In genomic region chr5:124948754-124949275, GRCh38 we compare ENCODE assay signal across 20 cellular contexts.
DNase-seq lines count a peak whose midpoint lies in the region; ATAC-seq and TF ChIP-seq lines count a peak whose summit lies in the region.
"Had no signal": no experiment of that assay in that cellular context is flagged by ENCODE, and none has a peak within 500 bp of the region (broad histone marks: within the 10 kb centered on the region; RNA-seq: fewer than 3 reads in every experiment).

No MANE protein-coding gene starts in this region.

- H3K36me3 Mint-ChIP-seq in nephron progenitor cell (ENCODE audit: low read depth) = no peaks in the 10 kb centered on the region
- H3K36me3 Mint-ChIP-seq: activated naive CD4-positive, alpha-beta T cell treated with anti-CD3 and anti-CD28 coated beads, Interleukin-2, amount 10 ng/mL, durations not matched to agents 7 days and 5 days had no signal

- intact Hi-C loops in left ventricle myocardium superior (cut with micrococcal nuclease) (no loop called here), left cardiac atrium (cut with DNase I) (loop anchor here in 1 of 2 donors (2.0 kb wide), 1 partner anchor 76 kb away; no protein-coding TSS in a partner anchor)

- TF ChIP-seq CTCF in nephron progenitor cell (IDR thresholded peaks at IDR 0.05) = no peak

- DNase-seq in left ventricle myocardium superior (no peak), left cardiac atrium (no peak), astrocyte of the hippocampus (ENCODE audit: low read depth, low spot score) (peak; percentile 16), nephron progenitor cell (no peak), NCI-H446 (lab: John Stamatoyannopoulos, UW) (no peak), NOMO-1 (lab: John Stamatoyannopoulos, UW; ENCODE audit: unreplicated experiment in 2 of 2) (no peak), EL (no peak), T-helper 1 cell (no peak)
- DNase-seq: activated naive CD4-positive, alpha-beta T cell treated with anti-CD3 and anti-CD28 coated beads, Interleukin-2, amount 10 ng/mL, durations not matched to agents 7 days and 5 days; activated T-cell treated with anti-CD3 and anti-CD28 coated beads, Interleukin-2, amount 50 U/mL, for 4 hours; amygdala; Calu3; caudate nucleus; dorsolateral prefrontal cortex; H7; immature natural killer cell; SHP77 treated with DMSO at 0.1 percent for 48 hours; stimulated activated CD4-positive, alpha-beta T cell treated with anti-CD3 and anti-CD28 coated beads, Interleukin-4, amount 100 ng/mL, for 4 hours; transverse colon had no signal

- H3K9me3 Mint-ChIP-seq in nephron progenitor cell = peaks cover 7% of the 10 kb centered on the region
- H3K9me3 Mint-ChIP-seq: immature natural killer cell had no signal

- no peaks in the 10 kb centered on the region for H3K27me3 Mint-ChIP-seq in nephron progenitor cell (ENCODE audit: low read depth, poor library complexity)
- H3K27me3 Mint-ChIP-seq: activated naive CD4-positive, alpha-beta T cell treated with anti-CD3 and anti-CD28 coated beads, Interleukin-2, amount 10 ng/mL, durations not matched to agents 7 days and 5 days; stimulated activated naive CD8-positive, alpha-beta T cell treated with anti-CD3 and anti-CD28 coated beads, Interleukin-15, Interleukin-2, amounts not matched to agents 100 ng/mL and 50 ng/mL, for 24 hours had no signal

- ATAC-seq in left ventricle myocardium superior (peak; percentile 30), left cardiac atrium (no peak)
- ATAC-seq: activated T-cell treated with anti-CD3 and anti-CD28 coated beads, Interleukin-2, amount 50 U/mL, for 4 hours had no signal

- peak overlapping the region; percentile 93 for H3K27ac Mint-ChIP-seq in nephron progenitor cell
- H3K27ac Mint-ChIP-seq: activated naive CD4-positive, alpha-beta T cell treated with anti-CD3 and anti-CD28 coated beads, Interleukin-2, amount 10 ng/mL, durations not matched to agents 7 days and 5 days; immature natural killer cell; stimulated activated naive CD8-positive, alpha-beta T cell treated with anti-CD3 and anti-CD28 coated beads, Interleukin-15, Interleukin-2, amounts not matched to agents 100 ng/mL and 50 ng/mL, for 24 hours had no signal

- H3K4me3 Mint-ChIP-seq in nephron progenitor cell = no peak overlapping the region
- H3K4me3 Mint-ChIP-seq: activated naive CD4-positive, alpha-beta T cell treated with anti-CD3 and anti-CD28 coated beads, Interleukin-2, amount 10 ng/mL, durations not matched to agents 7 days and 5 days; activated T-cell treated with anti-CD3 and anti-CD28 coated beads, Interleukin-2, amount 50 U/mL, for 4 hours; immature natural killer cell; stimulated activated naive CD8-positive, alpha-beta T cell treated with anti-CD3 and anti-CD28 coated beads, Interleukin-15, Interleukin-2, amounts not matched to agents 100 ng/mL and 50 ng/mL, for 24 hours had no signal

- H3K4me1 Mint-ChIP-seq in nephron progenitor cell = peaks cover 28% of the 10 kb centered on the region
- H3K4me1 Mint-ChIP-seq: activated naive CD4-positive, alpha-beta T cell treated with anti-CD3 and anti-CD28 coated beads, Interleukin-2, amount 10 ng/mL, durations not matched to agents 7 days and 5 days had no signal
